Comparison of ENCODE assay signal across 10 cellular contexts in the genomic region with DNA sequence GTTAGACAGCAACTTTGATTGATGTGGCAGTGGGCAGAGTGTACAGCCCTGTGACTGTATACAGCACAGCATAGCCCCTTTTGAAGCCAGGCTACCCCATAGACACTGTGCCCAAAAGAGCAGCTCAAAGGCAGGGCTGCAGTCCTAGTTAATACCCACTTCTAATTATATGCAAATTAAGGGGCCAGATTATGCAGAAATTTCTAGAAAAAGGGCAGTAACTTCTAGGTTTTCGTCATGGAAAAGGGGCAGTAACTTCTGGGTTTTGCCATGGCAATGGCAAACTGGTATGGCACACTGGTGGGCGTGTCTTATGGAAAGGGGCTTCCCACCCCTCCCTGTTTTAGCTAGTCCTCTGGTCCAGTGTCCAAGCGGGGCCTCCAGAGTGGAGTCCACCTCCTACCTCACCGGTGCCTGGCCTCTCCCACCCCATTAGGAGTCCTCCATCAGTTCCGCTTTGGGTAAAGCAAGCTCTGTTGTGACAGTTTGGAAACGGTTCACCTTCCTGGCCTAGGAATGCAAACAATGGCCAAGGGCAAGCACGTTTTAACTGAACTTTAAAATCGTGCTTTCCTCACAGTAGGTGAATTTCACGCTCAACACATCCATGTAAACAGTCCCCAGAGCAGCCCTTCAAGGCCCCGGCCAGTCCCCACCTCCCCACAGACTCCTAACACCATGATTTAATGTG. TPM values are rescaled to one million over a fixed set of nuclear protein-coding genes. Genes with fewer than 3 reads are reported as not detected.
DNase-seq lines count a peak whose midpoint lies in the region; ATAC-seq, FAIRE-seq and TF ChIP-seq lines count a peak whose summit lies in the region.
"Had no signal": no experiment of that assay in that cellular context is flagged by ENCODE, and none has a peak within 500 bp of the region (broad histone marks: within the 10 kb centered on the region; RNA-seq: fewer than 3 reads in every experiment).

No MANE protein-coding gene starts in this region.

- H3K4me2 ChIP-seq in HepG2 (ENCODE audit: low read depth, low read length), result peak overlapping the region; percentile 83

- peaks cover 17% of the 10 kb centered on the region for H3K27me3 Mint-ChIP-seq in activated CD8-positive, alpha-beta T cell treated with anti-CD3 and anti-CD28 coated beads, Interleukin-2, amount 10 ng/mL, durations not matched to agents 7 days and 5 days (ENCODE audit: low read depth)

- no peaks in the 10 kb centered on the region for H4K20me1 ChIP-seq in HepG2 (ENCODE audit: insufficient read depth, low read length)

- no peaks in the 10 kb centered on the region for H3K9me3 Mint-ChIP-seq in activated CD8-positive, alpha-beta T cell treated with anti-CD3 and anti-CD28 coated beads, Interleukin-2, amount 10 ng/mL, durations not matched to agents 7 days and 5 days (ENCODE audit: insufficient read depth)
- H3K9me3 Mint-ChIP-seq: dendritic cell treated with granulocyte-macrophage colony-stimulating factor and Interleukin-4, amounts not matched to agents 40 ng/mL and 50 ng/mL, for 4 days had no signal

- no peaks in the 10 kb centered on the region for H3K36me3 Mint-ChIP-seq in activated CD8-positive, alpha-beta T cell treated with anti-CD3 and anti-CD28 coated beads, Interleukin-2, amount 10 ng/mL, durations not matched to agents 7 days and 5 days (ENCODE audit: low read depth)

- H3K27me3 ChIP-seq in cardiac muscle cell, result peaks cover 7% of the 10 kb centered on the region
- no peaks in the 10 kb centered on the region; a peak in 1 of 5 replicates for H3K27me3 ChIP-seq in HepG2 (ENCODE audit: control insufficient read depth in 1 of 2, insufficient read depth in 2 of 2, low read length in 2 of 2)
- H3K27me3 ChIP-seq in stomach, result peaks cover 0 to 46% (median 11%) of the 10 kb centered on the region in 3 donors

- intact Hi-C loops in left cardiac atrium (cut with DNase I), result no loop called here
- intact Hi-C loops in HepG2 (cut with micrococcal nuclease; ENCODE audit: unreplicated experiment), result no loop called here
- intact Hi-C loops in stomach (cut with DNase I; ENCODE audit: low total_unique reads), result no loop called here

- H3K79me2 ChIP-seq in HepG2 (ENCODE audit: insufficient read depth, low read length), result no peaks in the 10 kb centered on the region

- peak overlapping the region; percentile 38 for H3K4me3 Mint-ChIP-seq in activated CD8-positive, alpha-beta T cell treated with anti-CD3 and anti-CD28 coated beads, Interleukin-2, amount 10 ng/mL, durations not matched to agents 7 days and 5 days
- H3K4me3 Mint-ChIP-seq: dendritic cell treated with granulocyte-macrophage colony-stimulating factor and Interleukin-4, amounts not matched to agents 40 ng/mL and 50 ng/mL, for 4 days had no signal

- no peak overlapping the region for H2AFZ ChIP-seq in HepG2 (ENCODE audit: low read length)

- H3K36me3 ChIP-seq in cardiac muscle cell, result peaks cover 3% of the 10 kb centered on the region
- H3K36me3 ChIP-seq in HepG2 (replicated peaks in 1 of 2; ENCODE audit: control insufficient read depth in 1 of 2, insufficient read depth in 2 of 2, low read length in 2 of 2), result no peaks in the 10 kb centered on the region
- no peaks in the 10 kb centered on the region for H3K36me3 ChIP-seq in stomach

- no TSS peak for BruUV-seq in HepG2 (replicated peaks; lab: Mats Ljungman, UMichigan)

- H3K27ac ChIP-seq in cardiac muscle cell (no peak overlapping the region), HepG2 (ENCODE audit: extremely low read length, insufficient read depth, low read length) (peak overlapping the region; percentile 64), stomach (peak overlapping the region in 1 of 5 donors; percentile 42)

- TF ChIP-seq POLR2A in HepG2 (IDR thresholded peaks at IDR 0.05; ENCODE audit: insufficient read depth in 1 of 2, low read depth in 2 of 2, low read length in 2 of 2) (no peak), stomach (IDR thresholded peaks at IDR 0.05) (no peak)

- H3K4me1 Mint-ChIP-seq in activated CD8-positive, alpha-beta T cell treated with anti-CD3 and anti-CD28 coated beads, Interleukin-2, amount 10 ng/mL, durations not matched to agents 7 days and 5 days (ENCODE audit: low read depth), result peaks cover 9% of the 10 kb centered on the region

- POLR2A ChIA-PET in activated CD8-positive, alpha-beta T cell treated with anti-CD3 and anti-CD28 coated beads, Interleukin-2, amount 10 ng/mL, durations not matched to agents 7 days and 5 days (lab: Charles Lee), result no interaction called here
- POLR2A ChIA-PET in HepG2 (lab: Yijun Ruan, JAX), result interaction anchor here (0.8 to 1.8 kb wide), 2 partner anchors 31 to 310 kb away, joined by 3 to 9 read pairs; partner anchors contain the start of genes CACFD1 and SARDH

- no peak for ATAC-seq in left cardiac atrium
- ATAC-seq in activated CD8-positive, alpha-beta T cell treated with anti-CD3 and anti-CD28 coated beads, Interleukin-2, amount 10 ng/mL, durations not matched to agents 7 days and 5 days, result no peak
- peak; percentile 44 for ATAC-seq in HepG2

- H3K9me3 ChIP-seq in cardiac muscle cell (ENCODE audit: low read depth) (no peaks in the 10 kb centered on the region), HepG2 (ENCODE audit: low read length) (no peaks in the 10 kb centered on the region), stomach (no peaks in the 10 kb centered on the region)

- H3K4me3 ChIP-seq in cardiac muscle cell (peak overlapping the region; percentile 15), HepG2 (replicated peaks in 1 of 3; ENCODE audit: insufficient read depth in 1 of 3, low read depth in 2 of 3, low read length in 3 of 3) (peak overlapping the region; percentile 11 to 60 (median 48); a peak in 4 of 6 replicates), stomach (peak overlapping the region in 3 of 4 donors; percentile 40 to 49 (median 48))

- FAIRE-seq in HepG2 (lab: Jason Lieb, UNC), result peak; percentile 86

- in situ Hi-C loops in HepG2 (cut with HindIII; ENCODE audit: extremely low pct_ligation_motif_present, low pct_unique_long_range_greater_than_20kb), result no loop called here

- DNase-seq in cardiac muscle cell (ENCODE audit: low read depth in 1 of 2, low spot score in 1 of 2) (no peak), left cardiac atrium (no peak), HepG2 (ENCODE audit: low spot score) (peak; percentile 62), stomach (no peak), DMS153 (lab: John Stamatoyannopoulos, UW) (no peak), SW 1271 (lab: John Stamatoyannopoulos, UW) (no peak)
- DNase-seq in activated CD8-positive, alpha-beta T cell treated with anti-CD3 and anti-CD28 coated beads, Interleukin-2, amount 10 ng/mL, durations not matched to agents 7 days and 5 days, result no peak
- DNase-seq in stimulated activated CD4-positive, alpha-beta T cell treated with anti-CD3 and anti-CD28 coated beads, Interleukin-2, amount 100 ng/mL, for 48 hours, result no peak
- DNase-seq: occipital lobe had no signal

- CTCF ChIA-PET in activated CD8-positive, alpha-beta T cell treated with anti-CD3 and anti-CD28 coated beads, Interleukin-2, amount 10 ng/mL, durations not matched to agents 7 days and 5 days (lab: Charles Lee), result no interaction called here
- CTCF ChIA-PET in HepG2 (lab: Yijun Ruan, JAX; ENCODE audit: low intra/inter-chr PET ratio, low total read pairs), result interaction anchor here (0.9 kb wide), 1 partner anchor 59 kb away, joined by 3 read pairs; no protein-coding TSS in a partner anchor

- no peak for TF ChIP-seq RAD21 in HepG2 (CRISPR knock-in tag; IDR thresholded peaks at IDR 0.05)

- H3K4me1 ChIP-seq in cardiac muscle cell (ENCODE audit: low read depth) (no peaks in the 10 kb centered on the region), HepG2 (ENCODE audit: insufficient read depth, low read length) (peaks cover 39% of the 10 kb centered on the region), stomach (peaks cover 27 to 52% (median 46%) of the 10 kb centered on the region in 4 donors)

- TF ChIP-seq CTCF in cardiac muscle cell (IDR thresholded peaks at IDR 0.05; ENCODE audit: low read depth, low read length) (no peak), HepG2 (CRISPR knock-in tag; IDR thresholded peaks at IDR 0.05) (no peak), stomach (IDR thresholded peaks at IDR 0.05) (no peak)

- WGBS in HepG2 (ENCODE audit: low lambda C conversion rate), result 10% methylated on average over 7 of the region's 10 CpGs
- 54 to 62% (median 59%) methylated on average over 8 to 10 of the region's 10 CpGs for WGBS in stomach, 5 donors

- no peak overlapping the region for H3K27ac Mint-ChIP-seq in activated CD8-positive, alpha-beta T cell treated with anti-CD3 and anti-CD28 coated beads, Interleukin-2, amount 10 ng/mL, durations not matched to agents 7 days and 5 days
- H3K27ac Mint-ChIP-seq: dendritic cell treated with granulocyte-macrophage colony-stimulating factor and Interleukin-4, amounts not matched to agents 40 ng/mL and 50 ng/mL, for 4 days had no signal

- TF ChIP-seq EP300 in HepG2 (IDR thresholded peaks at IDR 0.05; ENCODE audit: low read depth in 2 of 2, low read length in 2 of 2), result no peak
- no peak for TF ChIP-seq EP300 in HepG2 (CRISPR knock-in tag; IDR thresholded peaks at IDR 0.05; ENCODE audit: borderline replicate concordance)
- TF ChIP-seq EP300 in stomach (IDR thresholded peaks at IDR 0.05), result no peak

- 0 out of 2 replicates have a peak overlapping the region, but pooled peaks have one; percentile 13 for H3K9ac ChIP-seq in HepG2 (ENCODE audit: insufficient read depth, low read depth, low read length)

RNA-seq across cellular contexts. Expression of gene ADAMTS13, which starts 5.6 kb away (rescaled TPM):
- total RNA-seq in cardiac muscle cell, result 12.2 and 16.9 TPM in 2 replicates
- polyA plus RNA-seq in cardiac muscle cell, result 10.1 and 11.2 TPM in 2 replicates
- 1 to 10 TPM; 2.0 to 2.3 TPM for total RNA-seq in left cardiac atrium
- total RNA-seq in activated CD8-positive, alpha-beta T cell treated with anti-CD3 and anti-CD28 coated beads, Interleukin-2, amount 10 ng/mL, durations not matched to agents 7 days and 5 days, result 1 to 10 TPM; 1.4 to 2.5 TPM
- total RNA-seq in HepG2 (2016; rRNA removed; fragmentation: Illumina TruSeq; extraction: Trizol), result 0.69 and 0.91 TPM in 2 replicates
- total RNA-seq in HepG2 (2016; cell fraction: cytosol; rRNA removed; fragmentation: Illumina TruSeq; extraction: Trizol; ENCODE audit: low read depth), result 0.26 and 0.30 TPM in 2 replicates
- total RNA-seq in HepG2 (2016; cell fraction: insoluble cytoplasmic fraction; rRNA removed; fragmentation: Illumina TruSeq; extraction: Trizol), result 0.22 and 0.91 TPM in 2 replicates
- total RNA-seq in HepG2 (2016; cell fraction: membrane; rRNA removed; fragmentation: Illumina TruSeq; extraction: Trizol), result 0.21 and 0.37 TPM in 2 replicates
- 0.78 and 1.4 TPM in 2 replicates for total RNA-seq in HepG2 (2016; cell fraction: nucleus; rRNA removed; fragmentation: Illumina TruSeq; extraction: Trizol)
- polyA plus RNA-seq in HepG2 (2011; rRNA removed), result 4.5 and 5.0 TPM in 2 replicates
- polyA plus RNA-seq in HepG2 (2011; cell fraction: cytosol; rRNA removed), result 1.2 and 2.2 TPM in 2 replicates
- 35.9 and 63.7 TPM in 2 replicates for polyA plus RNA-seq in HepG2 (2011; cell fraction: nucleus; rRNA removed)
- polyA plus RNA-seq in HepG2 (2012), result 1.4 and 2.0 TPM in 2 replicates
- 0.12 and 0.16 TPM in 2 replicates for polyA plus RNA-seq in HepG2 (2016; cell fraction: cytosol; fragmentation: Illumina TruSeq; extraction: Trizol; ENCODE audit: low read depth)
- 0.48 and 0.73 TPM in 2 replicates for polyA plus RNA-seq in HepG2 (2016; cell fraction: insoluble cytoplasmic fraction; fragmentation: Illumina TruSeq; extraction: Trizol; ENCODE audit: low read depth)
- polyA plus RNA-seq in HepG2 (2016; cell fraction: membrane; fragmentation: Illumina TruSeq; extraction: Trizol; ENCODE audit: low read depth), result 0.14 and 0.23 TPM in 2 replicates
- 4.6 TPM in 2 replicates for polyA plus RNA-seq in HepG2 (2016; cell fraction: nucleus; fragmentation: Illumina TruSeq; extraction: Trizol; ENCODE audit: insufficient read depth, low read depth)
- polyA minus RNA-seq in HepG2 (2011; rRNA and poly(A)+ RNA removed; ENCODE audit: low replicate concordance), result 0.75 and 1.4 TPM in 2 replicates
- 0.30 and 0.62 TPM in 2 replicates for polyA minus RNA-seq in HepG2 (2011; cell fraction: cytosol; rRNA and poly(A)+ RNA removed)
- polyA minus RNA-seq in HepG2 (2011; cell fraction: nucleus; rRNA and poly(A)+ RNA removed), result 2.4 and 3.1 TPM in 2 replicates
- total RNA-seq in stomach, result 10 to 100 TPM in 1 of 5 donors, 1 to 10 TPM in 3, not detected in 1; 4.6 to 19.6 (median 6.1) TPM
- 1 to 10 TPM; 6.6 to 8.3 (median 8.3) TPM for polyA plus RNA-seq in stomach

RNA-seq across cellular contexts. Expression of gene REXO4, which starts 10.0 kb away (rescaled TPM):
- total RNA-seq in cardiac muscle cell, result 35.7 and 50.2 TPM in 2 replicates
- polyA plus RNA-seq in cardiac muscle cell, result 27.1 and 30.1 TPM in 2 replicates
- 10 to 100 TPM; 12.2 to 12.6 TPM for total RNA-seq in left cardiac atrium
- 10 to 100 TPM; 23.6 to 25.7 TPM for total RNA-seq in activated CD8-positive, alpha-beta T cell treated with anti-CD3 and anti-CD28 coated beads, Interleukin-2, amount 10 ng/mL, durations not matched to agents 7 days and 5 days
- total RNA-seq in HepG2 (2016; rRNA removed; fragmentation: Illumina TruSeq; extraction: Trizol), result 30.4 and 32.9 TPM in 2 replicates
- 13.1 and 13.7 TPM in 2 replicates for total RNA-seq in HepG2 (2016; cell fraction: cytosol; rRNA removed; fragmentation: Illumina TruSeq; extraction: Trizol; ENCODE audit: low read depth)
- 30.5 and 30.8 TPM in 2 replicates for total RNA-seq in HepG2 (2016; cell fraction: insoluble cytoplasmic fraction; rRNA removed; fragmentation: Illumina TruSeq; extraction: Trizol)
- 26.1 and 26.5 TPM in 2 replicates for total RNA-seq in HepG2 (2016; cell fraction: membrane; rRNA removed; fragmentation: Illumina TruSeq; extraction: Trizol)
- 13.7 and 15.5 TPM in 2 replicates for total RNA-seq in HepG2 (2016; cell fraction: nucleus; rRNA removed; fragmentation: Illumina TruSeq; extraction: Trizol)
- 18.5 and 20.2 TPM in 2 replicates for polyA plus RNA-seq in HepG2 (2011; rRNA removed)
- 20.6 and 24.2 TPM in 2 replicates for polyA plus RNA-seq in HepG2 (2011; cell fraction: cytosol; rRNA removed)
- polyA plus RNA-seq in HepG2 (2011; cell fraction: nucleus; rRNA removed), result 13.1 and 13.9 TPM in 2 replicates
- polyA plus RNA-seq in HepG2 (2012), result 18.4 and 20.8 TPM in 2 replicates
- polyA plus RNA-seq in HepG2 (2016; cell fraction: cytosol; fragmentation: Illumina TruSeq; extraction: Trizol; ENCODE audit: low read depth), result 13.2 and 14.9 TPM in 2 replicates
- polyA plus RNA-seq in HepG2 (2016; cell fraction: insoluble cytoplasmic fraction; fragmentation: Illumina TruSeq; extraction: Trizol; ENCODE audit: low read depth), result 40.1 and 41.2 TPM in 2 replicates
- polyA plus RNA-seq in HepG2 (2016; cell fraction: membrane; fragmentation: Illumina TruSeq; extraction: Trizol; ENCODE audit: low read depth), result 23.2 and 24.3 TPM in 2 replicates
- polyA plus RNA-seq in HepG2 (2016; cell fraction: nucleus; fragmentation: Illumina TruSeq; extraction: Trizol; ENCODE audit: insufficient read depth, low read depth), result 25.0 and 27.5 TPM in 2 replicates
- polyA minus RNA-seq in HepG2 (2011; rRNA and poly(A)+ RNA removed; ENCODE audit: low replicate concordance), result 29.1 and 46.3 TPM in 2 replicates
- polyA minus RNA-seq in HepG2 (2011; cell fraction: cytosol; rRNA and poly(A)+ RNA removed), result 14.4 and 15.3 TPM in 2 replicates
- 16.2 TPM in 2 replicates for polyA minus RNA-seq in HepG2 (2011; cell fraction: nucleus; rRNA and poly(A)+ RNA removed)
- 10 to 100 TPM in 3 of 5 donors, 1 to 10 TPM in 1, under 1 TPM in 1; 0.45 to 64.3 (median 11.2) TPM for total RNA-seq in stomach
- 10 to 100 TPM; 14.3 to 16.8 (median 14.7) TPM for polyA plus RNA-seq in stomach

RNA-seq across cellular contexts. Expression of gene CACFD1, which starts 32.0 kb away (rescaled TPM):
- total RNA-seq in cardiac muscle cell (61.7 and 73.8 TPM in 2 replicates), left cardiac atrium (10 to 100 TPM in 1 of 2 donors, 1 to 10 TPM in 1; 9.6 to 13.0 TPM), HepG2 (2016; rRNA removed; fragmentation: Illumina TruSeq; extraction: Trizol) (8.2 and 13.8 TPM in 2 replicates), stomach (10 to 100 TPM; 11.7 to 74.2 (median 16.7) TPM)
- polyA plus RNA-seq in cardiac muscle cell (56.6 and 64.0 TPM in 2 replicates), HepG2 (2011; rRNA removed) (14.6 and 21.3 TPM in 2 replicates), stomach (10 to 100 TPM; 15.6 to 28.9 (median 28.3) TPM)
- total RNA-seq in activated CD8-positive, alpha-beta T cell treated with anti-CD3 and anti-CD28 coated beads, Interleukin-2, amount 10 ng/mL, durations not matched to agents 7 days and 5 days, result 1 to 10 TPM; 1.3 to 2.4 TPM
- 3.2 and 3.9 TPM in 2 replicates for total RNA-seq in HepG2 (2016; cell fraction: cytosol; rRNA removed; fragmentation: Illumina TruSeq; extraction: Trizol; ENCODE audit: low read depth)
- 7.9 and 15.6 TPM in 2 replicates for total RNA-seq in HepG2 (2016; cell fraction: insoluble cytoplasmic fraction; rRNA removed; fragmentation: Illumina TruSeq; extraction: Trizol)
- total RNA-seq in HepG2 (2016; cell fraction: membrane; rRNA removed; fragmentation: Illumina TruSeq; extraction: Trizol), result 10.0 and 11.4 TPM in 2 replicates
- 12.1 and 14.4 TPM in 2 replicates for total RNA-seq in HepG2 (2016; cell fraction: nucleus; rRNA removed; fragmentation: Illumina TruSeq; extraction: Trizol)
- polyA plus RNA-seq in HepG2 (2011; cell fraction: cytosol; rRNA removed), result 13.1 and 15.4 TPM in 2 replicates
- polyA plus RNA-seq in HepG2 (2011; cell fraction: nucleus; rRNA removed), result 33.2 and 35.5 TPM in 2 replicates
- polyA plus RNA-seq in HepG2 (2012), result 12.0 and 17.4 TPM in 2 replicates
- polyA plus RNA-seq in HepG2 (2016; cell fraction: cytosol; fragmentation: Illumina TruSeq; extraction: Trizol; ENCODE audit: low read depth), result 3.2 and 4.4 TPM in 2 replicates
- 8.6 and 9.0 TPM in 2 replicates for polyA plus RNA-seq in HepG2 (2016; cell fraction: insoluble cytoplasmic fraction; fragmentation: Illumina TruSeq; extraction: Trizol; ENCODE audit: low read depth)
- polyA plus RNA-seq in HepG2 (2016; cell fraction: membrane; fragmentation: Illumina TruSeq; extraction: Trizol; ENCODE audit: low read depth), result 8.8 and 9.3 TPM in 2 replicates
- polyA plus RNA-seq in HepG2 (2016; cell fraction: nucleus; fragmentation: Illumina TruSeq; extraction: Trizol; ENCODE audit: insufficient read depth, low read depth), result 20.0 and 22.0 TPM in 2 replicates
- polyA minus RNA-seq in HepG2 (2011; rRNA and poly(A)+ RNA removed; ENCODE audit: low replicate concordance), result 8.1 and 55.0 TPM in 2 replicates
- polyA minus RNA-seq in HepG2 (2011; cell fraction: cytosol; rRNA and poly(A)+ RNA removed), result 7.1 and 8.0 TPM in 2 replicates
- polyA minus RNA-seq in HepG2 (2011; cell fraction: nucleus; rRNA and poly(A)+ RNA removed), result 25.4 and 28.7 TPM in 2 replicates

RNA-seq across cellular contexts. Expression of gene SLC2A6, which starts 51.1 kb away (rescaled TPM):
- total RNA-seq in cardiac muscle cell (2.4 and 8.6 TPM in 2 replicates), left cardiac atrium (1 to 10 TPM; 4.3 to 7.4 TPM), HepG2 (2016; rRNA removed; fragmentation: Illumina TruSeq; extraction: Trizol) (6.3 and 15.0 TPM in 2 replicates), stomach (10 to 100 TPM in 1 of 5 donors, 1 to 10 TPM in 1, under 1 TPM in 1, not detected in 2; 0.55 to 14.3 (median 1.3) TPM)
- polyA plus RNA-seq in cardiac muscle cell (3.9 and 8.6 TPM in 2 replicates), HepG2 (2011; rRNA removed) (4.1 and 9.1 TPM in 2 replicates), stomach (1 to 10 TPM in 2 of 3 donors, under 1 TPM in 1; 0.92 to 3.1 (median 1.4) TPM)
- total RNA-seq in activated CD8-positive, alpha-beta T cell treated with anti-CD3 and anti-CD28 coated beads, Interleukin-2, amount 10 ng/mL, durations not matched to agents 7 days and 5 days, result 10 to 100 TPM; 14.1 to 17.0 TPM
- 1.8 and 2.0 TPM in 2 replicates for total RNA-seq in HepG2 (2016; cell fraction: cytosol; rRNA removed; fragmentation: Illumina TruSeq; extraction: Trizol; ENCODE audit: low read depth)
- 5.3 and 14.9 TPM in 2 replicates for total RNA-seq in HepG2 (2016; cell fraction: insoluble cytoplasmic fraction; rRNA removed; fragmentation: Illumina TruSeq; extraction: Trizol)
- total RNA-seq in HepG2 (2016; cell fraction: membrane; rRNA removed; fragmentation: Illumina TruSeq; extraction: Trizol), result 4.5 and 4.6 TPM in 2 replicates
- 16.5 and 16.8 TPM in 2 replicates for total RNA-seq in HepG2 (2016; cell fraction: nucleus; rRNA removed; fragmentation: Illumina TruSeq; extraction: Trizol)
- polyA plus RNA-seq in HepG2 (2011; cell fraction: cytosol; rRNA removed), result 5.0 and 5.7 TPM in 2 replicates
- 7.2 and 12.6 TPM in 2 replicates for polyA plus RNA-seq in HepG2 (2011; cell fraction: nucleus; rRNA removed)
- 2.1 and 4.5 TPM in 2 replicates for polyA plus RNA-seq in HepG2 (2012)
- polyA plus RNA-seq in HepG2 (2016; cell fraction: cytosol; fragmentation: Illumina TruSeq; extraction: Trizol; ENCODE audit: low read depth), result 1.7 and 2.0 TPM in 2 replicates
- polyA plus RNA-seq in HepG2 (2016; cell fraction: insoluble cytoplasmic fraction; fragmentation: Illumina TruSeq; extraction: Trizol; ENCODE audit: low read depth), result 4.0 and 5.0 TPM in 2 replicates
- 2.7 and 3.1 TPM in 2 replicates for polyA plus RNA-seq in HepG2 (2016; cell fraction: membrane; fragmentation: Illumina TruSeq; extraction: Trizol; ENCODE audit: low read depth)
- polyA plus RNA-seq in HepG2 (2016; cell fraction: nucleus; fragmentation: Illumina TruSeq; extraction: Trizol; ENCODE audit: insufficient read depth, low read depth), result 22.0 and 22.4 TPM in 2 replicates
- 16.3 and 18.5 TPM in 2 replicates for polyA minus RNA-seq in HepG2 (2011; rRNA and poly(A)+ RNA removed; ENCODE audit: low replicate concordance)
- polyA minus RNA-seq in HepG2 (2011; cell fraction: cytosol; rRNA and poly(A)+ RNA removed), result 6.5 and 7.4 TPM in 2 replicates
- polyA minus RNA-seq in HepG2 (2011; cell fraction: nucleus; rRNA and poly(A)+ RNA removed), result 9.1 and 12.8 TPM in 2 replicates

RNA-seq across cellular contexts. Expression of gene STKLD1, which starts 51.6 kb away (rescaled TPM):
- total RNA-seq in cardiac muscle cell, result 2.0 and 2.2 TPM in 2 replicates
- polyA plus RNA-seq in cardiac muscle cell, result 5.1 and 7.3 TPM in 2 replicates
- total RNA-seq in left cardiac atrium, result 1 to 10 TPM in 1 of 2 donors, under 1 TPM in 1; 0.77 to 1.1 TPM
- under 1 TPM; 0.71 to 0.76 TPM for total RNA-seq in activated CD8-positive, alpha-beta T cell treated with anti-CD3 and anti-CD28 coated beads, Interleukin-2, amount 10 ng/mL, durations not matched to agents 7 days and 5 days
- 1.1 and 2.2 TPM in 2 replicates for total RNA-seq in HepG2 (2016; rRNA removed; fragmentation: Illumina TruSeq; extraction: Trizol)
- 3.2 and 4.6 TPM in 2 replicates for total RNA-seq in HepG2 (2016; cell fraction: cytosol; rRNA removed; fragmentation: Illumina TruSeq; extraction: Trizol; ENCODE audit: low read depth)
- total RNA-seq in HepG2 (2016; cell fraction: insoluble cytoplasmic fraction; rRNA removed; fragmentation: Illumina TruSeq; extraction: Trizol), result 1.6 TPM in 2 replicates
- 3.7 and 4.8 TPM in 2 replicates for total RNA-seq in HepG2 (2016; cell fraction: membrane; rRNA removed; fragmentation: Illumina TruSeq; extraction: Trizol)
- total RNA-seq in HepG2 (2016; cell fraction: nucleus; rRNA removed; fragmentation: Illumina TruSeq; extraction: Trizol), result 0.53 and 0.75 TPM in 2 replicates
- 1.5 and 3.8 TPM in 2 replicates for polyA plus RNA-seq in HepG2 (2011; rRNA removed)
- 2.0 and 2.7 TPM in 2 replicates for polyA plus RNA-seq in HepG2 (2011; cell fraction: cytosol; rRNA removed)
- polyA plus RNA-seq in HepG2 (2011; cell fraction: nucleus; rRNA removed), result 0.87 and 3.7 TPM in 2 replicates
- polyA plus RNA-seq in HepG2 (2012), result 3.1 and 4.8 TPM in 2 replicates
- polyA plus RNA-seq in HepG2 (2016; cell fraction: cytosol; fragmentation: Illumina TruSeq; extraction: Trizol; ENCODE audit: low read depth), result 4.2 and 4.8 TPM in 2 replicates
- 1.5 and 2.2 TPM in 2 replicates for polyA plus RNA-seq in HepG2 (2016; cell fraction: insoluble cytoplasmic fraction; fragmentation: Illumina TruSeq; extraction: Trizol; ENCODE audit: low read depth)
- 3.8 and 5.3 TPM in 2 replicates for polyA plus RNA-seq in HepG2 (2016; cell fraction: membrane; fragmentation: Illumina TruSeq; extraction: Trizol; ENCODE audit: low read depth)
- 1.2 and 2.1 TPM in 2 replicates for polyA plus RNA-seq in HepG2 (2016; cell fraction: nucleus; fragmentation: Illumina TruSeq; extraction: Trizol; ENCODE audit: insufficient read depth, low read depth)
- polyA minus RNA-seq in HepG2 (2011; rRNA and poly(A)+ RNA removed; ENCODE audit: low replicate concordance), result 0.56 and 1.5 TPM in 2 replicates
- polyA minus RNA-seq in HepG2 (2011; cell fraction: cytosol; rRNA and poly(A)+ RNA removed), result 0.59 TPM in 1 of 2 replicates, not detected in the other
- 0.77 and 1.1 TPM in 2 replicates for polyA minus RNA-seq in HepG2 (2011; cell fraction: nucleus; rRNA and poly(A)+ RNA removed)
- total RNA-seq in stomach, result not detected
- 1 to 10 TPM; 1.3 to 2.6 (median 1.9) TPM for polyA plus RNA-seq in stomach
